Comparison of ENCODE assay signal across 19 cellular contexts in genomic region chr1:214351551-214352277, GRCh38.
DNase-seq lines count a peak whose midpoint lies in the region; ATAC-seq and TF ChIP-seq lines count a peak whose summit lies in the region.
"Had no signal": no experiment of that assay in that cellular context is flagged by ENCODE, and none has a peak within 500 bp of the region (broad histone marks: within the 10 kb centered on the region; RNA-seq: fewer than 3 reads in every experiment).

No MANE protein-coding gene starts in this region.

- H3K4me1 ChIP-seq in heart right ventricle (peaks cover 0 to 28% (median 9%) of the 10 kb centered on the region in 9 donors), right cardiac atrium (ENCODE audit: control insufficient read depth, insufficient read depth, low read length) (no peaks in the 10 kb centered on the region)

- intact Hi-C loops in heart right ventricle (cut with DNase I) (no loop called here), right cardiac atrium (cut with DNase I) (no loop called here)

- H3K9me3 ChIP-seq in heart right ventricle (no peaks in the 10 kb centered on the region), right cardiac atrium (ENCODE audit: control insufficient read depth, low read length) (no peaks in the 10 kb centered on the region)

- H3K27ac ChIP-seq in heart right ventricle (peak overlapping the region in 7 of 10 donors; percentile 17 to 62 (median 48)), right cardiac atrium (ENCODE audit: low read length) (no peak overlapping the region), coronary artery (peak overlapping the region; percentile 14 to 61)
- H3K27ac ChIP-seq: HL-60, KMS-11, PC-9 had no signal

- no peaks in the 10 kb centered on the region for H3K27me3 Mint-ChIP-seq in type B pancreatic cell

- H3K4me3 Mint-ChIP-seq in type B pancreatic cell = no peak overlapping the region
- H3K4me3 Mint-ChIP-seq: IgD-negative memory B cell had no signal

- TF ChIP-seq CTCF in heart right ventricle (IDR thresholded peaks at IDR 0.05) (no peak), coronary artery (IDR thresholded peaks at IDR 0.05) (no peak), type B pancreatic cell (conservative IDR thresholded peaks at IDR 0.05) (no peak)

- H3K4me1 Mint-ChIP-seq in type B pancreatic cell (ENCODE audit: unreplicated experiment) = peaks cover 7% of the 10 kb centered on the region
- H3K4me1 Mint-ChIP-seq: IgD-negative memory B cell had no signal

- H3K4me3 ChIP-seq in heart right ventricle = no peak overlapping the region
- no peak overlapping the region for H3K4me3 ChIP-seq in right cardiac atrium (ENCODE audit: low read length)
- H3K4me3 ChIP-seq in coronary artery = no peak overlapping the region
- H3K4me3 ChIP-seq: PC-9 had no signal

- H3K27ac Mint-ChIP-seq in type B pancreatic cell = peak overlapping the region; percentile 29
- H3K27ac Mint-ChIP-seq: IgD-negative memory B cell had no signal

- peak in 5 of 8 donors; percentile 41 to 72 (median 47) for ATAC-seq in heart right ventricle
- no peak for ATAC-seq in right cardiac atrium
- ATAC-seq in GM19463 (IDR thresholded peaks at IDR 0.05; ENCODE audit: unreplicated experiment) = no peak

- H3K9me3 Mint-ChIP-seq in type B pancreatic cell = no peaks in the 10 kb centered on the region

- H3K27me3 ChIP-seq in heart right ventricle (no peaks in the 10 kb centered on the region), right cardiac atrium (ENCODE audit: control insufficient read depth, insufficient read depth) (no peaks in the 10 kb centered on the region)

- WGBS in heart right ventricle, 2 donors = 54 to 56% methylated on average over 2 of the region's 2 CpGs
- WGBS in right cardiac atrium = 59% methylated on average over 2 of the region's 2 CpGs

- peaks cover 0 to 54% (median 7%) of the 10 kb centered on the region in 9 donors for H3K36me3 ChIP-seq in heart right ventricle

- DNase-seq in heart right ventricle = no peak
- no peak for DNase-seq in right cardiac atrium
- DNase-seq in coronary artery (ENCODE audit: low spot score) = no peak
- DNase-seq in myocyte (ENCODE audit: low read depth) = peak; percentile 65
- no peak for DNase-seq in type B pancreatic cell (ENCODE audit: extremely low spot score, unreplicated experiment)
- DNase-seq in NCI-H1694 treated with DMSO at 0.1 percent for 48 hours (lab: John Stamatoyannopoulos, UW) = no peak
- DNase-seq: DMS153, NCI-H1092 treated with DMSO at 0.1 percent for 48 hours, NCI-H1436, NCI-H187 treated with DMSO at 0.1 percent for 48 hours, NCI-H2171 treated with DMSO at 0.1 percent for 48 hours, NCI-H524, NCI-H774, PC-9, SHP77 had no signal

- H3K36me3 Mint-ChIP-seq in type B pancreatic cell = peaks cover 29% of the 10 kb centered on the region
- H3K36me3 Mint-ChIP-seq: IgD-negative memory B cell had no signal

Comparison
In these comparisons a context has a peak if more than half of its experiments do, and no peak if none do; other contexts are left out.
1. ATAC-seq: peak in heart right ventricle (5 of 8); none in right cardiac atrium (0 of 2) and GM19463 (single experiment).